Comparison of ENCODE assay signal across 1 cellular context in the genomic region with DNA sequence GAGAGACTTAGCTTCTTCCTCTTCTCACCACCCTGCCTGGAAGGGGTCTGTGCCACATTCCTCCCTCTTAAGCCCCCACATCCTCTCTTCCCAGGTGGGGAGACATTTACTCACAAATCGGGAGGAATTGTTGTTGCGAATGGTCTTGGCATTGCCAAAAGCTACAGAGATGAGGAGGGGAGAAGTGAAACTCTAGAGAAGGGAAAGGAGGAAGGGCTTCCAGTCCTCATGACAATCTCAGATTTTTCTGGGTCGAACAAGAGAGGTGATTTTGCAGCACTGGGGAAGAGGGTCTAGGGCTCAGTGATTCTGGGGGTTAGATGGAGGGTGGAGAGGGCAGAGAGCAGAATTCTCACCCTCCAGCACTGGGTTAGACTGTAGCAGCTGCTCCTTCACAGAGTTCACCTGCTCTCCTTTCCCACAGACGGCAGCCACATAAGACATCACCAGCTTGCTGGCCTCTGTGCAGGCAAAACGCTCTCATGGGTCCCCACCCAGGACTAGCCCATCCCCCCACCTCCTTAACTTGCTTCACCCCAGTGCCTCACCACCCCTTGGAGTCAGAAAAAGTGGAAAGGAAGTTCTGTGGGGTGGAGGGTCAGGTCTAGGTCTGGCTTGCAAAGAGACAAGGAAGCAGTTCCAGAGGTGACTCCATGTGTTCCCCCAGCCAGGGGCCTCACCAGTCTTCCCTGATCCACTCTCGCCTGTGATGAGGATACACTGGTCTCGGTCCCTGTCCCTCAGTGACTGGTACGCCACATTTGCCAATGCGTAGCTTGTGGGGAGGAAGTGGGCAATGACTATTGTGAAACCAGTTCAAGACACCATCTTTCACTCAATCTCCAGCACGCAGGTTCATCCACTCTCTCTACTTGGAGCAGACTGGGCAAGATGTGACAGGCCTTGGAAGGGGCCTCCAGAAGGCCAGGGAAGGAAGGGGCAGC.
TF ChIP-seq lines count a peak whose summit lies in the region.

No MANE protein-coding gene starts in this region.

TF ChIP-seq in IMR-90, 13 proteins besides CTCF, POLR2A, EP300 and RAD21:
- TF ChIP-seq ELK1 (IDR thresholded peaks at IDR 0.05; ENCODE audit: borderline replicate concordance, low read depth, low read length) (no peak), MXI1 (IDR thresholded peaks at IDR 0.05; ENCODE audit: borderline replicate concordance, low read depth, low read length) (no peak), RFX5 (IDR thresholded peaks at IDR 0.05; ENCODE audit: low read depth, low read length) (no peak), NFE2L2 (IDR thresholded peaks at IDR 0.05; ENCODE audit: low read depth, low read length) (no peak), MAFK (IDR thresholded peaks at IDR 0.05; ENCODE audit: low read depth, low read length) (no peak), CHD1 (IDR thresholded peaks at IDR 0.05; ENCODE audit: low read depth, low read length) (no peak), RCOR1 (IDR thresholded peaks at IDR 0.05; ENCODE audit: insufficient replicate concordance, low read length) (no peak), FOS (IDR thresholded peaks at IDR 0.05; ENCODE audit: low read depth, low read length) (no peak)
